In genomic region chr19:7888826-7889217, GRCh38 we compare ENCODE assay signal across 2 cellular contexts.
A peak's percentile ranks its signal among the peaks of the same experiment; 100 is the strongest.
TF ChIP-seq lines count a peak whose summit lies in the region.

No MANE protein-coding gene starts in this region.

TF ChIP-seq in IMR-90, 13 proteins besides CTCF, POLR2A, EP300 and RAD21:
- TF ChIP-seq MXI1 (IDR thresholded peaks at IDR 0.05; ENCODE audit: borderline replicate concordance, low read depth, low read length), result no peak
- TF ChIP-seq CHD1 (IDR thresholded peaks at IDR 0.05; ENCODE audit: low read depth, low read length), result no peak
- TF ChIP-seq MAFK (IDR thresholded peaks at IDR 0.05; ENCODE audit: low read depth, low read length), result no peak
- no peak for TF ChIP-seq NFE2L2 (IDR thresholded peaks at IDR 0.05; ENCODE audit: low read depth, low read length)
- TF ChIP-seq CEBPB (IDR thresholded peaks at IDR 0.05; ENCODE audit: low read depth, low read length), result no peak
- TF ChIP-seq RCOR1 (IDR thresholded peaks at IDR 0.05; ENCODE audit: insufficient replicate concordance, low read length), result no peak
- TF ChIP-seq ELK1 (IDR thresholded peaks at IDR 0.05; ENCODE audit: borderline replicate concordance, low read depth, low read length), result no peak
- no peak for TF ChIP-seq FOS (IDR thresholded peaks at IDR 0.05; ENCODE audit: low read depth, low read length)
- no peak for TF ChIP-seq USF2 (IDR thresholded peaks at IDR 0.05; ENCODE audit: low read depth, low read length)
- no peak for TF ChIP-seq RFX5 (IDR thresholded peaks at IDR 0.05; ENCODE audit: low read depth, low read length)
- TF ChIP-seq MAZ (IDR thresholded peaks at IDR 0.05; ENCODE audit: borderline replicate concordance, low read depth, low read length), result no peak
- no peak for TF ChIP-seq BHLHE40 (IDR thresholded peaks at IDR 0.05; ENCODE audit: low read depth, low read length)
- TF ChIP-seq SMC3 (IDR thresholded peaks at IDR 0.05; ENCODE audit: low read depth, low read length), result no peak

TF ChIP-seq in H1, 55 proteins besides CTCF, POLR2A, EP300 and RAD21:
- TF ChIP-seq POU5F1 (IDR thresholded peaks at IDR 0.05; ENCODE audit: low read depth, low read length) (no peak), JUND (IDR thresholded peaks at IDR 0.05; ENCODE audit: low read length) (no peak), KDM4A (IDR thresholded peaks at IDR 0.05; ENCODE audit: low read depth, low read length, severe bottlenecking) (peak; percentile 4), ATF2 (IDR thresholded peaks at IDR 0.05; ENCODE audit: low read length) (no peak)
